Comparison of ENCODE assay signal across 1 cellular context in genomic region chr15:40986820-40987219, GRCh38.
TF ChIP-seq lines count a peak whose summit lies in the region.

No MANE protein-coding gene starts in this region.

TF ChIP-seq in HepG2, 621 proteins besides CTCF, POLR2A, EP300 and RAD21:
- TF ChIP-seq LBX2 (CRISPR knock-in tag; IDR thresholded peaks at IDR 0.05; ENCODE audit: borderline replicate concordance) (no peak), LCORL (IDR thresholded peaks at IDR 0.05) (peak; percentile 68), LCORL (CRISPR knock-in tag; IDR thresholded peaks at IDR 0.05) (no peak)
TF ChIP-seq in HepG2: peak in this region for 1.
